ENCODE assay signal across 1 cellular context in the genomic region with DNA sequence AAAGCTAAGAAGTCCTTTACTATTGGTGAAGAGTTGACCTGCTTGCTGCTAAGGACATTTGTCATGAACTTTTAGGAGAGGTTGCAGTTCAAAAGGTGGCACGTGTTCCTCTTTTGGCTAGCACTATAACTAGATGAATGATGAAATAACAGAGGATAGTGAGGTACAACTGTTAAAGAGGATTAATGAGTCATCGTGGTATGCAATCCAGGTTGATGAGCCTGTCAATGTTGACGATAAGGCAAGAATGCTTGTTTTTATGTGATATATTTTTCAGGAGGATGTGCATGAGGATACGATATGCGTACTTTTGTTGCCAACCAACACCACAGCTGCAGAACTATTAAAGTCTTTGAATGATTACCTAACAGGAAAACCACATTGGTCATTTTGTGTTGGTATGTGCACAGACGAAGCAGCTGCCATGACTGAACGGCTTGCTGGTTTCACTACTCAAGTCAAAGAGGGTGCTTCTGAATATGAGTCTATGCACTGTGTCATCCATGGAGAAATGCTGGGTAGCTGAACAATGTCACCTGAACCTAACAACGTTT.
TF ChIP-seq lines count a peak whose summit lies in the region.

No MANE protein-coding gene starts in this region.

TF ChIP-seq in K562, 482 proteins besides CTCF, POLR2A, EP300 and RAD21 (continued from another document):
- TF ChIP-seq MED1 (CRISPR knock-in tag; IDR thresholded peaks at IDR 0.05; ENCODE audit: borderline replicate concordance) (no peak), PHF21A (IDR thresholded peaks at IDR 0.05; ENCODE audit: borderline replicate concordance, low read depth) (no peak), SAP30 (IDR thresholded peaks at IDR 0.05; ENCODE audit: borderline replicate concordance, insufficient read depth, low read depth, low read length, poor library complexity, severe bottlenecking) (no peak), DPF2 (IDR thresholded peaks at IDR 0.05) (peak; percentile 43; the same call in 1 of the 2 replicates), ZNF57 (CRISPR knock-in tag; IDR thresholded peaks at IDR 0.05) (no peak), NFE2 (IDR thresholded peaks at IDR 0.05; ENCODE audit: low read depth) (peak; percentile 50), POLR2B (IDR thresholded peaks at IDR 0.05; ENCODE audit: low read depth, partially characterized antibody) (no peak), GTF2F1 (IDR thresholded peaks at IDR 0.05; ENCODE audit: low read depth, low read length) (no peak), CXXC5 (CRISPR knock-in tag; IDR thresholded peaks at IDR 0.05) (peak; percentile 24; the same call in 1 of the 2 replicates), CEBPG (CRISPR knock-in tag; IDR thresholded peaks at IDR 0.05) (peak; percentile 88), CEBPG (tag; conservative IDR thresholded peaks at IDR 0.05 in 1 of 2, IDR thresholded peaks at IDR 0.05 in 1 of 2) (peak; percentile 7 to 92; a peak in 2 of 4 replicates), SOX6 (IDR thresholded peaks at IDR 0.05) (peak; percentile 31; the same call in 1 of the 2 replicates), NR4A1 (CRISPR knock-in tag; IDR thresholded peaks at IDR 0.05) (no peak), NR4A1 (tag; IDR thresholded peaks at IDR 0.05) (no peak), TRIM24 (IDR thresholded peaks at IDR 0.05) (peak; percentile 70 to 76), BDP1 (IDR thresholded peaks at IDR 0.05; ENCODE audit: insufficient read depth, insufficient read length) (no peak), CTBP1 (IDR thresholded peaks at IDR 0.05; ENCODE audit: borderline replicate concordance) (peak; percentile 53; the same call in 1 of the 2 replicates), CBFA2T3 (IDR thresholded peaks at IDR 0.05) (peak; percentile 42), MTA1 (IDR thresholded peaks at IDR 0.05; ENCODE audit: borderline replicate concordance) (no peak), TCF3 (CRISPR knock-in tag; IDR thresholded peaks at IDR 0.05) (peak; percentile 34; the same call in 1 of the 2 replicates), NR2C2 (CRISPR knock-in tag; IDR thresholded peaks at IDR 0.05) (no peak), NR2C2 (tag; IDR thresholded peaks at IDR 0.05) (peak; percentile 65), LARP7 (IDR thresholded peaks at IDR 0.05) (no peak), ATF7 (IDR thresholded peaks at IDR 0.05) (peak; percentile 70), ZEB2 (IDR thresholded peaks at IDR 0.05) (peak; percentile 47)
- TF ChIP-seq, protein P1, sequence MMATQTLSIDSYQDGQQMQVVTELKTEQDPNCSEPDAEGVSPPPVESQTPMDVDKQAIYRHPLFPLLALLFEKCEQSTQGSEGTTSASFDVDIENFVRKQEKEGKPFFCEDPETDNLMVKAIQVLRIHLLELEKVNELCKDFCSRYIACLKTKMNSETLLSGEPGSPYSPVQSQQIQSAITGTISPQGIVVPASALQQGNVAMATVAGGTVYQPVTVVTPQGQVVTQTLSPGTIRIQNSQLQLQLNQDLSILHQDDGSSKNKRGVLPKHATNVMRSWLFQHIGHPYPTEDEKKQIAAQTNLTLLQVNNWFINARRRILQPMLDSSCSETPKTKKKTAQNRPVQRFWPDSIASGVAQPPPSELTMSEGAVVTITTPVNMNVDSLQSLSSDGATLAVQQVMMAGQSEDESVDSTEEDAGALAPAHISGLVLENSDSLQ (IDR thresholded peaks at IDR 0.05) = peak; percentile 63
- TF ChIP-seq, protein P2, sequence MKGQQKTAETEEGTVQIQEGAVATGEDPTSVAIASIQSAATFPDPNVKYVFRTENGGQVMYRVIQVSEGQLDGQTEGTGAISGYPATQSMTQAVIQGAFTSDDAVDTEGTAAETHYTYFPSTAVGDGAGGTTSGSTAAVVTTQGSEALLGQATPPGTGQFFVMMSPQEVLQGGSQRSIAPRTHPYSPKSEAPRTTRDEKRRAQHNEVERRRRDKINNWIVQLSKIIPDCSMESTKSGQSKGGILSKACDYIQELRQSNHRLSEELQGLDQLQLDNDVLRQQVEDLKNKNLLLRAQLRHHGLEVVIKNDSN (CRISPR knock-in tag; IDR thresholded peaks at IDR 0.05) = peak; percentile 55
- TF ChIP-seq, protein P3, sequence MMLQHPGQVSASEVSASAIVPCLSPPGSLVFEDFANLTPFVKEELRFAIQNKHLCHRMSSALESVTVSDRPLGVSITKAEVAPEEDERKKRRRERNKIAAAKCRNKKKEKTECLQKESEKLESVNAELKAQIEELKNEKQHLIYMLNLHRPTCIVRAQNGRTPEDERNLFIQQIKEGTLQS (IDR thresholded peaks at IDR 0.05) = peak; percentile 93
- TF ChIP-seq, protein P3 (CRISPR knock-in tag; conservative IDR thresholded peaks at IDR 0.05) = no peak
TF ChIP-seq in K562: peak in this region for 31.
